Comparison of ENCODE assay signal across 20 cellular contexts in the genomic region with DNA sequence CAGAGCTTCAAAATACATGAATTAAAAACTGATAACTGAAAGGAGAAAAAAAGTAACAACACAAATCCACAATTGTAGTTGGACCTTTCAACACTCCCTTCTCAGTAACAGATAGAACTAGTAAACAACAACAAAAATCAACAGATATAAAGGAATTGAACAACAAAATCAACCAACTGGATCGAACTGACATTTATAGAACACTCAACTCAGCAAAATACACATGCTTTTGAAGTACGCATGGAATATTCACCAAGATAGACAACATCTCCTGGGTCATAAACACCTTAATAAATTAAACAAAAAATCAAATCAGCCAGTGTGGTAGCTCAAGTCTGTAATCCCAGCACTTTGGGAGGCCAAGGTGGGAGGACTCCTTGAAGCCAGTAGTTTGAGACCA.
DNase-seq lines count a peak whose midpoint lies in the region; ATAC-seq, FAIRE-seq and TF ChIP-seq lines count a peak whose summit lies in the region.
"Had no signal": no experiment of that assay in that cellular context is flagged by ENCODE, and none has a peak within 500 bp of the region (broad histone marks: within the 10 kb centered on the region; RNA-seq: fewer than 3 reads in every experiment).

No MANE protein-coding gene starts in this region.

- no peaks in the 10 kb centered on the region for H3K9me3 ChIP-seq in astrocyte (ENCODE audit: insufficient read depth, low read depth, low read length)

- H3K36me3 ChIP-seq in astrocyte (ENCODE audit: insufficient read depth, low read length): no peaks in the 10 kb centered on the region

- no peaks in the 10 kb centered on the region for H3K79me2 ChIP-seq in astrocyte (ENCODE audit: insufficient read depth, low read length)

- peaks cover 19% of the 10 kb centered on the region for H3K4me1 Mint-ChIP-seq in activated naive CD8-positive, alpha-beta T cell treated with anti-CD3 and anti-CD28 coated beads, Interleukin-2, amount 50 U/mL, for 24 hours
- peaks cover 21% of the 10 kb centered on the region for H3K4me1 Mint-ChIP-seq in activated naive CD8-positive, alpha-beta T cell treated with anti-CD3 and anti-CD28 coated beads for 36 hours
- H3K4me1 Mint-ChIP-seq in astrocyte (ENCODE audit: low read depth, unreplicated experiment): peaks cover 18% of the 10 kb centered on the region
- H3K4me1 Mint-ChIP-seq in naive B cell: peaks cover 22 to 29% (median 24%) of the 10 kb centered on the region in 3 donors
- H3K4me1 Mint-ChIP-seq: GM23338 had no signal

- peaks cover 8% of the 10 kb centered on the region for H3K4me1 ChIP-seq in astrocyte (ENCODE audit: insufficient read depth, low read length)

- no peak for DNase-seq in activated naive CD8-positive, alpha-beta T cell treated with anti-CD3 and anti-CD28 coated beads, Interleukin-2, amount 50 U/mL, for 24 hours
- no peak for DNase-seq in activated naive CD8-positive, alpha-beta T cell treated with anti-CD3 and anti-CD28 coated beads for 36 hours
- no peak for DNase-seq in astrocyte (ENCODE audit: low read depth)
- no peak for DNase-seq in naive B cell
- DNase-seq in AG08396 (ENCODE audit: low spot score): no peak
- no peak for DNase-seq in NCI-H187 treated with DMSO at 0.1 percent for 48 hours (lab: John Stamatoyannopoulos, UW)
- no peak for DNase-seq in NCI-H345 (lab: John Stamatoyannopoulos, UW)
- DNase-seq: 8988T; CD4-positive, alpha-beta T cell; KBM-7; NCI-H1105 treated with DMSO at 0.1 percent for 48 hours; NCI-H1694; NCI-H510A; NCI-H748 treated with DMSO at 0.1 percent for 48 hours; NK-92 treated with Interleukin-12 subunit alpha and Interleukin-12 subunit beta, amount 100 ng/mL, for 24 hours had no signal

- H3K4me3 ChIP-seq in astrocyte (ENCODE audit: insufficient read depth, low read depth, low read length): no peak overlapping the region
- H3K4me3 ChIP-seq: GM23338 had no signal

- H3K27ac ChIP-seq in astrocyte (ENCODE audit: low read depth, low read length): no peak overlapping the region

- H4K20me1 ChIP-seq in astrocyte (ENCODE audit: insufficient read depth, low read length): no peaks in the 10 kb centered on the region

- H3K4me2 ChIP-seq in astrocyte (ENCODE audit: low read length): no peak overlapping the region
- H3K4me2 ChIP-seq: GM23338 had no signal

- H3K27me3 ChIP-seq in astrocyte (ENCODE audit: insufficient read depth, low read length): no peaks in the 10 kb centered on the region

- H3K9me3 Mint-ChIP-seq in activated naive CD8-positive, alpha-beta T cell treated with anti-CD3 and anti-CD28 coated beads, Interleukin-2, amount 50 U/mL, for 24 hours: no peaks in the 10 kb centered on the region
- no peaks in the 10 kb centered on the region for H3K9me3 Mint-ChIP-seq in activated naive CD8-positive, alpha-beta T cell treated with anti-CD3 and anti-CD28 coated beads for 36 hours
- H3K9me3 Mint-ChIP-seq in astrocyte (ENCODE audit: unreplicated experiment) (no peaks in the 10 kb centered on the region), naive B cell (no peaks in the 10 kb centered on the region)
- H3K9me3 Mint-ChIP-seq: CD4-positive, alpha-beta T cell; GM23338 had no signal

- peak overlapping the region; percentile 17 for H3K27ac Mint-ChIP-seq in activated naive CD8-positive, alpha-beta T cell treated with anti-CD3 and anti-CD28 coated beads, Interleukin-2, amount 50 U/mL, for 24 hours
- no peak overlapping the region for H3K27ac Mint-ChIP-seq in activated naive CD8-positive, alpha-beta T cell treated with anti-CD3 and anti-CD28 coated beads for 36 hours
- H3K27ac Mint-ChIP-seq in astrocyte (ENCODE audit: unreplicated experiment): no peak overlapping the region
- H3K27ac Mint-ChIP-seq in naive B cell: peak overlapping the region in 4 of 6 donors; percentile 7 to 81 (median 49)
- H3K27ac Mint-ChIP-seq: CD4-positive, alpha-beta T cell; GM23338 had no signal

- TF ChIP-seq CTCF in astrocyte (IDR thresholded peaks at IDR 0.05; ENCODE audit: insufficient read depth, low read depth, low read length): no peak

- FAIRE-seq in astrocyte (lab: Jason Lieb, UNC): no peak
- FAIRE-seq: GM12892, RCC 7860 had no signal

- peaks cover 5% of the 10 kb centered on the region for H3K36me3 Mint-ChIP-seq in activated naive CD8-positive, alpha-beta T cell treated with anti-CD3 and anti-CD28 coated beads, Interleukin-2, amount 50 U/mL, for 24 hours (ENCODE audit: low read depth)
- H3K36me3 Mint-ChIP-seq in activated naive CD8-positive, alpha-beta T cell treated with anti-CD3 and anti-CD28 coated beads for 36 hours: peaks cover 13% of the 10 kb centered on the region
- H3K36me3 Mint-ChIP-seq in astrocyte (ENCODE audit: low read depth, unreplicated experiment): peaks cover 2% of the 10 kb centered on the region
- peaks cover 0 to 4% of the 10 kb centered on the region in 2 donors for H3K36me3 Mint-ChIP-seq in naive B cell

- H3K4me3 Mint-ChIP-seq in activated naive CD8-positive, alpha-beta T cell treated with anti-CD3 and anti-CD28 coated beads, Interleukin-2, amount 50 U/mL, for 24 hours: no peak overlapping the region
- no peak overlapping the region for H3K4me3 Mint-ChIP-seq in activated naive CD8-positive, alpha-beta T cell treated with anti-CD3 and anti-CD28 coated beads for 36 hours
- peak overlapping the region; percentile 18 for H3K4me3 Mint-ChIP-seq in astrocyte (ENCODE audit: unreplicated experiment)
- H3K4me3 Mint-ChIP-seq in naive B cell: no peak overlapping the region
- H3K4me3 Mint-ChIP-seq: CD4-positive, alpha-beta T cell; GM23338 had no signal

- H3K27me3 Mint-ChIP-seq in activated naive CD8-positive, alpha-beta T cell treated with anti-CD3 and anti-CD28 coated beads, Interleukin-2, amount 50 U/mL, for 24 hours: no peaks in the 10 kb centered on the region
- no peaks in the 10 kb centered on the region for H3K27me3 Mint-ChIP-seq in activated naive CD8-positive, alpha-beta T cell treated with anti-CD3 and anti-CD28 coated beads for 36 hours
- no peaks in the 10 kb centered on the region for H3K27me3 Mint-ChIP-seq in astrocyte (ENCODE audit: low read depth, unreplicated experiment)
- no peaks in the 10 kb centered on the region for H3K27me3 Mint-ChIP-seq in naive B cell
- H3K27me3 Mint-ChIP-seq: CD4-positive, alpha-beta T cell had no signal

- no peak for ATAC-seq in activated naive CD8-positive, alpha-beta T cell treated with anti-CD3 and anti-CD28 coated beads, Interleukin-2, amount 50 U/mL, for 24 hours
- ATAC-seq in naive B cell (ENCODE audit: low read depth in 2 of 2): no peak
- no peak for ATAC-seq in HG03571 (IDR thresholded peaks at IDR 0.05; ENCODE audit: unreplicated experiment)
- ATAC-seq: GM23338, Right ventricle myocardium inferior had no signal

- no peak overlapping the region for H3K9ac ChIP-seq in astrocyte (ENCODE audit: low read length)

- no peak overlapping the region for H2AFZ ChIP-seq in astrocyte (ENCODE audit: low read depth, low read length)
- H2AFZ ChIP-seq: GM23338 had no signal

Comparison
In these comparisons a context has a peak if more than half of its experiments do, and no peak if none do; other contexts are left out.
1. H3K27ac Mint-ChIP-seq: peak in activated naive CD8-positive, alpha-beta T cell treated with anti-CD3 and anti-CD28 coated beads, Interleukin-2, amount 50 U/mL, for 24 hours (single experiment) and naive B cell (4 of 6); none in activated naive CD8-positive, alpha-beta T cell treated with anti-CD3 and anti-CD28 coated beads for 36 hours (single experiment) and astrocyte (single experiment).